19 cellular contexts compared by ENCODE assay signal in genomic region chr5:78792342-78793055, GRCh38.
DNase-seq lines count a peak whose midpoint lies in the region; ATAC-seq and TF ChIP-seq lines count a peak whose summit lies in the region.
"Had no signal": no experiment of that assay in that cellular context is flagged by ENCODE, and none has a peak within 500 bp of the region (broad histone marks: within the 10 kb centered on the region; RNA-seq: fewer than 3 reads in every experiment).

No MANE protein-coding gene starts in this region.

- H3K9me3 Mint-ChIP-seq in activated B cell treated with CpG ODN at 0.5 μM for 24 hours, result no peaks in the 10 kb centered on the region
- H3K9me3 Mint-ChIP-seq: nephron had no signal

- peaks cover 63% of the 10 kb centered on the region for H3K4me1 Mint-ChIP-seq in activated B cell treated with CpG ODN at 0.5 μM for 24 hours

- H3K27ac Mint-ChIP-seq in activated B cell treated with CpG ODN at 0.5 μM for 24 hours, result peak overlapping the region; percentile 53

- CTCF ChIA-PET in activated B cell treated with CpG ODN at 0.5 μM for 24 hours (lab: Charles Lee), result no interaction called here

- no peaks in the 10 kb centered on the region for H3K9me3 ChIP-seq in suprapubic skin
- H3K9me3 ChIP-seq: esophagus muscularis mucosa, left ventricle myocardium inferior, right atrium auricular region had no signal

- no peaks in the 10 kb centered on the region for H3K36me3 Mint-ChIP-seq in activated B cell treated with CpG ODN at 0.5 μM for 24 hours (ENCODE audit: low read depth)

- no peak overlapping the region for H3K4me3 ChIP-seq in suprapubic skin
- H3K4me3 ChIP-seq: esophagus muscularis mucosa, left ventricle myocardium inferior, right atrium auricular region had no signal

- H3K36me3 ChIP-seq in suprapubic skin, result no peaks in the 10 kb centered on the region
- H3K36me3 ChIP-seq: esophagus muscularis mucosa, left ventricle myocardium inferior, right atrium auricular region had no signal

- 89% methylated on average over 10 of the region's 10 CpGs for WGBS in suprapubic skin

- no peak for TF ChIP-seq EP300 in suprapubic skin (IDR thresholded peaks at IDR 0.05)

- no peak for TF ChIP-seq CTCF in activated B cell treated with CpG ODN at 0.5 μM for 24 hours (IDR thresholded peaks at IDR 0.05)
- no peak for TF ChIP-seq CTCF in suprapubic skin (IDR thresholded peaks at IDR 0.05)

- no peak for TF ChIP-seq POLR2A in suprapubic skin (IDR thresholded peaks at IDR 0.05)

- POLR2A ChIA-PET in activated B cell treated with CpG ODN at 0.5 μM for 24 hours (lab: Charles Lee), result interaction anchor here (0.5 to 1.8 kb wide), 9 partner anchors 11 to 192 kb away, joined by 3 to 14 read pairs (median 4); partner anchors contain the start of genes ARSB and LHFPL2

- ATAC-seq in GM18511 (IDR thresholded peaks at IDR 0.05; ENCODE audit: unreplicated experiment), result peak; percentile 62
- ATAC-seq in GM21423 (IDR thresholded peaks at IDR 0.05; ENCODE audit: unreplicated experiment), result peak; percentile 57
- ATAC-seq in HG03378 (IDR thresholded peaks at IDR 0.05; ENCODE audit: unreplicated experiment), result peak; percentile 63
- peak; percentile 82 for ATAC-seq in activated B cell treated with CpG ODN at 0.5 μM for 24 hours (ENCODE audit: low read depth)
- ATAC-seq in HG02970 (IDR thresholded peaks at IDR 0.05; ENCODE audit: low FRiP score, unreplicated experiment), result no peak

- intact Hi-C loops in activated B cell treated with CpG ODN at 0.5 μM for 24 hours (cut with micrococcal nuclease), result loop anchor here (1.0 to 2.0 kb wide), 2 partner anchors 32 to 66 kb away; no protein-coding TSS in a partner anchor

- H3K4me1 ChIP-seq in suprapubic skin, result no peaks in the 10 kb centered on the region
- H3K4me1 ChIP-seq: left ventricle myocardium inferior had no signal

- peak overlapping the region; percentile 59 for H3K4me3 Mint-ChIP-seq in activated B cell treated with CpG ODN at 0.5 μM for 24 hours
- H3K4me3 Mint-ChIP-seq: nephron had no signal

- H3K27ac ChIP-seq in suprapubic skin, result no peak overlapping the region
- H3K27ac ChIP-seq: esophagus muscularis mucosa, left ventricle myocardium inferior, right atrium auricular region, VCaP had no signal

- no peaks in the 10 kb centered on the region for H3K27me3 Mint-ChIP-seq in activated B cell treated with CpG ODN at 0.5 μM for 24 hours

- DNase-seq in activated B cell treated with CpG ODN at 0.5 μM for 24 hours (no peak), suprapubic skin (ENCODE audit: low spot score in 2 of 2) (no peak), NCI-H345 treated with DMSO at 0.1 percent for 48 hours (lab: John Stamatoyannopoulos, UW; ENCODE audit: unreplicated experiment) (no peak), mucosa of gallbladder (ENCODE audit: low spot score) (no peak)
- DNase-seq: activated effector memory CD4-positive, alpha-beta T cell treated with anti-CD3 and anti-CD28 coated beads, Interleukin-2, amount 50 U/mL, for 16 hours; dermis blood vessel endothelial cell; DMS 273 treated with DMSO at 0.1 percent for 48 hours; hypothalamus; left ventricle myocardium inferior; NCI-H2029; NCI-H774 had no signal

- H3K27me3 ChIP-seq in suprapubic skin, result no peaks in the 10 kb centered on the region
- H3K27me3 ChIP-seq: esophagus muscularis mucosa, right atrium auricular region had no signal
